Comparison of ENCODE assay signal across 15 cellular contexts in the genomic region with DNA sequence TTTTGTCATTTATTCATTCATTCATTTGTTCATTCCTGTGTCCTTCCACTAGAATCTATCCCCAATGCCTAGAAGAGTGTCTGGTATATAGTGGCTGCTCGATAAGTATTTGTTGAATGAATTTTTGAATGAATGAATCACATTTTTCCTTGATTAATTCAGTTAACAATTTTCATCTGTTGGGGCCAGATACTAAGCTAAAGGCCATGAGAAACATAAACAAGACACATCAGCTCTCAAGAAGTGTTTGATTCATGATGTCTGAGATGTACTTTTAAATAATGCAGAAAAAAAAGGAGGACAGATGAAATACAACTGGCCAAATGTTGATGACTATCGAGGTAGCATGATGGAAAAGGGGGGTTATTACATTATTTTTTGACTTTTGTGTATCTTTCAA. TPM values are rescaled to one million over a fixed set of nuclear protein-coding genes. Genes with fewer than 3 reads are reported as not detected.
DNase-seq lines count a peak whose midpoint lies in the region; ATAC-seq and TF ChIP-seq lines count a peak whose summit lies in the region.
"Had no signal": no experiment of that assay in that cellular context is flagged by ENCODE, and none has a peak within 500 bp of the region (broad histone marks: within the 10 kb centered on the region; RNA-seq: fewer than 3 reads in every experiment).

No MANE protein-coding gene starts in this region.

- H3K4me3 Mint-ChIP-seq in MCF 10A (ENCODE audit: unreplicated experiment), result no peak overlapping the region
- no peak overlapping the region for H3K4me3 Mint-ChIP-seq in WTC11
- no peak overlapping the region for H3K4me3 Mint-ChIP-seq in activated CD4-positive, alpha-beta T cell treated with anti-CD3 and anti-CD28 coated beads for 36 hours
- H3K4me3 Mint-ChIP-seq: CD4-positive, alpha-beta T cell had no signal

- no peaks in the 10 kb centered on the region for H3K27me3 ChIP-seq in mammary epithelial cell (ENCODE audit: insufficient read depth, low read length)

- no peaks in the 10 kb centered on the region for H3K27me3 Mint-ChIP-seq in MCF 10A (ENCODE audit: insufficient read depth, unreplicated experiment)
- no peaks in the 10 kb centered on the region; the same call in 1 of the 2 replicates for H3K27me3 Mint-ChIP-seq in WTC11 (ENCODE audit: low read depth)
- H3K27me3 Mint-ChIP-seq in activated CD4-positive, alpha-beta T cell treated with anti-CD3 and anti-CD28 coated beads for 36 hours, result no peaks in the 10 kb centered on the region
- H3K27me3 Mint-ChIP-seq: B cell; CD4-positive, alpha-beta T cell had no signal

- intact Hi-C loops in mammary epithelial cell (cut with micrococcal nuclease), result no loop called here
- intact Hi-C loops in MCF 10A (cut with micrococcal nuclease), result no loop called here
- intact Hi-C loops in activated CD4-positive, alpha-beta T cell treated with anti-CD3 and anti-CD28 coated beads for 36 hours (cut with DNase I, micrococcal nuclease), result no loop called here

- no peak for TF ChIP-seq CTCF in mammary epithelial cell (conservative IDR thresholded peaks at IDR 0.05 in 1 of 2, IDR thresholded peaks at IDR 0.05 in 1 of 2; ENCODE audit: extremely low read depth in 1 of 2, insufficient read depth in 1 of 2, low read depth in 1 of 2, low read length in 2 of 2)
- no peak for TF ChIP-seq CTCF in MCF 10A (IDR thresholded peaks at IDR 0.05; ENCODE audit: unreplicated experiment)
- TF ChIP-seq CTCF in WTC11 (IDR thresholded peaks at IDR 0.05), result no peak
- TF ChIP-seq CTCF in fibroblast of mammary gland (conservative IDR thresholded peaks at IDR 0.05; ENCODE audit: control insufficient read depth, insufficient read depth, low read depth, low read length), result no peak

- H2AFZ ChIP-seq in mammary epithelial cell (ENCODE audit: low read depth, low read length), result no peak overlapping the region

- no peaks in the 10 kb centered on the region for H3K9me3 ChIP-seq in mammary epithelial cell (replicated peaks; ENCODE audit: insufficient read depth, low read length)
- H3K9me3 ChIP-seq: HAP-1 had no signal

- no peaks in the 10 kb centered on the region for H3K36me3 ChIP-seq in mammary epithelial cell (ENCODE audit: insufficient read depth, low read length)
- H3K36me3 ChIP-seq: HAP-1 had no signal

- H3K79me2 ChIP-seq in mammary epithelial cell (ENCODE audit: insufficient read depth, low read length), result no peaks in the 10 kb centered on the region

- no peak overlapping the region for H3K4me2 ChIP-seq in mammary epithelial cell (ENCODE audit: insufficient read depth, low read depth, low read length)

- H4K20me1 ChIP-seq in mammary epithelial cell (ENCODE audit: insufficient read depth, low read length), result no peaks in the 10 kb centered on the region

- H3K9ac ChIP-seq in mammary epithelial cell (ENCODE audit: insufficient read depth, low read length), result no peak overlapping the region

- H3K4me1 ChIP-seq in mammary epithelial cell (ENCODE audit: insufficient read depth, low read length), result peaks cover 30% of the 10 kb centered on the region

- BruUV-seq in mammary epithelial cell (replicated peaks; lab: Mats Ljungman, UMichigan) (no TSS peak), MCF 10A (replicated peaks; lab: Mats Ljungman, UMichigan) (no TSS peak)

- H3K27ac Mint-ChIP-seq in MCF 10A (ENCODE audit: low read depth, unreplicated experiment), result no peak overlapping the region
- H3K27ac Mint-ChIP-seq in WTC11, result peak overlapping the region; percentile 38; the same call in 1 of the 2 replicates
- no peak overlapping the region for H3K27ac Mint-ChIP-seq in activated CD4-positive, alpha-beta T cell treated with anti-CD3 and anti-CD28 coated beads for 36 hours
- H3K27ac Mint-ChIP-seq: CD4-positive, alpha-beta T cell had no signal

- 93% methylated on average over 2 of the region's 2 CpGs for WGBS in mammary epithelial cell (ENCODE audit: low coverage, missing lambda C conversion rate)

- ATAC-seq in WTC11 (no peak), SK-N-SH treated with all-trans-retinoic acid at 6 μM for 48 hours (no peak)
- no peak for ATAC-seq in activated CD4-positive, alpha-beta T cell treated with anti-CD3 and anti-CD28 coated beads for 36 hours

- CTCF ChIA-PET in mammary epithelial cell (lab: Charles Lee; ENCODE audit: low non-redundant PET) (no interaction called here), MCF 10A (lab: Yijun Ruan, JAX) (interaction anchor here (0.7 to 1.6 kb wide), 3 partner anchors 14 to 148 kb away, joined by 3 to 7 read pairs (median 3); no protein-coding TSS in a partner anchor), WTC11 (lab: Charles Lee) (interaction anchor here (0.7 kb wide), 1 partner anchor 89 kb away, joined by 3 read pairs; no protein-coding TSS in a partner anchor)
- CTCF ChIA-PET in activated CD4-positive, alpha-beta T cell treated with anti-CD3 and anti-CD28 coated beads for 36 hours (lab: Charles Lee), result interaction anchor here (0.7 to 0.8 kb wide), 2 partner anchors 43 to 93 kb away, joined by 3 read pairs; no protein-coding TSS in a partner anchor

- dilution Hi-C loops in mammary epithelial cell (cut with HindIII; ENCODE audit: low sequenced_read_pairs), result no loop called here

- DNase-seq in mammary epithelial cell, result no peak
- DNase-seq in MCF 10A (ENCODE audit: unreplicated experiment), result no peak
- no peak for DNase-seq in WTC11 (ENCODE audit: low spot score)
- DNase-seq in fibroblast of mammary gland (ENCODE audit: low read depth), result peak; percentile 36
- no peak for DNase-seq in SW480 (ENCODE audit: low spot score)
- DNase-seq in NK-92 treated with Interleukin-12 subunit alpha and Interleukin-12 subunit beta, amount 100 ng/mL, for 24 hours (lab: John Stamatoyannopoulos, UW), result no peak
- DNase-seq in activated CD4-positive, alpha-beta T cell treated with anti-CD3 and anti-CD28 coated beads for 36 hours, result no peak
- DNase-seq: CD4-positive, alpha-beta T cell; KBM-7; NCI-H2081; NCI-H748 treated with DMSO at 0.1 percent for 48 hours had no signal

- H3K36me3 Mint-ChIP-seq in MCF 10A (ENCODE audit: insufficient read depth, unreplicated experiment), result no peaks in the 10 kb centered on the region
- no peaks in the 10 kb centered on the region for H3K36me3 Mint-ChIP-seq in WTC11
- no peaks in the 10 kb centered on the region for H3K36me3 Mint-ChIP-seq in activated CD4-positive, alpha-beta T cell treated with anti-CD3 and anti-CD28 coated beads for 36 hours (ENCODE audit: low read depth)

- POLR2A ChIA-PET in MCF 10A (lab: Yijun Ruan, JAX) (interaction anchor here (0.8 to 4.5 kb wide), 4 partner anchors 18 to 97 kb away, joined by 3 to 35 read pairs (median 6); a partner anchor contains a TSS), WTC11 (lab: Charles Lee) (no interaction called here)
- POLR2A ChIA-PET in activated CD4-positive, alpha-beta T cell treated with anti-CD3 and anti-CD28 coated beads for 36 hours (lab: Charles Lee), result interaction anchor here (0.6 kb wide), 1 partner anchor 138 kb away, joined by 3 read pairs; no protein-coding TSS in a partner anchor

- peak overlapping the region; percentile 6 for H3K27ac ChIP-seq in mammary epithelial cell (ENCODE audit: insufficient read depth, low read depth, low read length)
- H3K27ac ChIP-seq: 22Rv1 had no signal

- in situ Hi-C loops in mammary epithelial cell (cut with MboI; ENCODE audit: low sequenced_read_pairs in 2 of 2), result no loop called here

- H3K9me3 Mint-ChIP-seq in MCF 10A (ENCODE audit: unreplicated experiment) (no peaks in the 10 kb centered on the region), WTC11 (no peaks in the 10 kb centered on the region)
- no peaks in the 10 kb centered on the region for H3K9me3 Mint-ChIP-seq in activated CD4-positive, alpha-beta T cell treated with anti-CD3 and anti-CD28 coated beads for 36 hours (ENCODE audit: low read depth)
- H3K9me3 Mint-ChIP-seq: CD4-positive, alpha-beta T cell had no signal

- H3K4me1 Mint-ChIP-seq in MCF 10A (ENCODE audit: insufficient read depth, unreplicated experiment) (peaks cover 43% of the 10 kb centered on the region), WTC11 (peaks cover 49% of the 10 kb centered on the region)
- peaks cover 26% of the 10 kb centered on the region for H3K4me1 Mint-ChIP-seq in activated CD4-positive, alpha-beta T cell treated with anti-CD3 and anti-CD28 coated beads for 36 hours

- H3K4me3 ChIP-seq in mammary epithelial cell (replicated peaks in 1 of 3; ENCODE audit: insufficient read depth in 1 of 3, low read depth in 2 of 3, low read length in 3 of 3) (no peak overlapping the region), fibroblast of mammary gland (ENCODE audit: control insufficient read depth, low read depth, low read length) (no peak overlapping the region)
- H3K4me3 ChIP-seq: HAP-1 had no signal

TF ChIP-seq in WTC11, 78 proteins besides CTCF, POLR2A, EP300 and RAD21 (continues in another document):
- TF ChIP-seq FOXK1 (CRISPR knock-in tag; IDR thresholded peaks at IDR 0.05) (no peak), ZNF317 (CRISPR knock-in tag; IDR thresholded peaks at IDR 0.05; ENCODE audit: borderline replicate concordance, low read depth) (no peak)
- TF ChIP-seq, protein P1, sequence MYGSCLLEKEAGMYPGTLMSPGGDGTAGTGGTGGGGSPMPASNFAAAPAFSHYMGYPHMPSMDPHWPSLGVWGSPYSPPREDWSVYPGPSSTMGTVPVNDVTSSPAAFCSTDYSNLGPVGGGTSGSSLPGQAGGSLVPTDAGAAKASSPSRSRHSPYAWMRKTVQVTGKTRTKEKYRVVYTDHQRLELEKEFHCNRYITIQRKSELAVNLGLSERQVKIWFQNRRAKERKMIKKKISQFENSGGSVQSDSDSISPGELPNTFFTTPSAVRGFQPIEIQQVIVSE (CRISPR knock-in tag; IDR thresholded peaks at IDR 0.05; ENCODE audit: borderline replicate concordance), result no peak

TF ChIP-seq in SK-N-SH treated with all-trans-retinoic acid at 6 μM for 48 hours, 23 proteins besides CTCF, POLR2A, EP300 and RAD21:
- TF ChIP-seq OSR1 (CRISPR knock-in tag; IDR thresholded peaks at IDR 0.05) (no peak), ESRRG (CRISPR knock-in tag; IDR thresholded peaks at IDR 0.05) (no peak), TCF4 (CRISPR knock-in tag; IDR thresholded peaks at IDR 0.05; ENCODE audit: borderline replicate concordance) (no peak), CSDC2 (CRISPR knock-in tag; IDR thresholded peaks at IDR 0.05) (no peak)

RNA-seq across cellular contexts. Expression of a gene that starts 48.1 kb away (rescaled TPM):
- total RNA-seq in mammary epithelial cell (100 to 1,000 TPM; 389 to 397 TPM), MCF 10A (2022) (454 and 526 TPM in 2 replicates), WTC11 (2021) (214 to 234 TPM (median 220 TPM) in 3 replicates)
- polyA plus RNA-seq in mammary epithelial cell, result 385 TPM
- 522 TPM for polyA minus RNA-seq in mammary epithelial cell
- 100 to 1,000 TPM; 179 to 253 TPM for total RNA-seq in activated CD4-positive, alpha-beta T cell treated with anti-CD3 and anti-CD28 coated beads for 36 hours

RNA-seq across cellular contexts. Expression of a gene that starts 54.1 kb away (rescaled TPM):
- total RNA-seq in mammary epithelial cell, result 100 to 1,000 TPM in 1 of 2 donors, 10 to 100 TPM in 1; 78.5 to 204 TPM
- 89.9 TPM for polyA plus RNA-seq in mammary epithelial cell
- polyA minus RNA-seq in mammary epithelial cell, result 233 TPM
- 73.1 and 139 TPM in 2 replicates for total RNA-seq in MCF 10A (2022)
- 23.9 to 57.4 TPM (median 50.8 TPM) in 3 replicates for total RNA-seq in WTC11 (2021)
- 10 to 100 TPM; 16.0 to 21.1 TPM for total RNA-seq in activated CD4-positive, alpha-beta T cell treated with anti-CD3 and anti-CD28 coated beads for 36 hours
